Comparison of ENCODE assay signal across 21 cellular contexts in the genomic region with DNA sequence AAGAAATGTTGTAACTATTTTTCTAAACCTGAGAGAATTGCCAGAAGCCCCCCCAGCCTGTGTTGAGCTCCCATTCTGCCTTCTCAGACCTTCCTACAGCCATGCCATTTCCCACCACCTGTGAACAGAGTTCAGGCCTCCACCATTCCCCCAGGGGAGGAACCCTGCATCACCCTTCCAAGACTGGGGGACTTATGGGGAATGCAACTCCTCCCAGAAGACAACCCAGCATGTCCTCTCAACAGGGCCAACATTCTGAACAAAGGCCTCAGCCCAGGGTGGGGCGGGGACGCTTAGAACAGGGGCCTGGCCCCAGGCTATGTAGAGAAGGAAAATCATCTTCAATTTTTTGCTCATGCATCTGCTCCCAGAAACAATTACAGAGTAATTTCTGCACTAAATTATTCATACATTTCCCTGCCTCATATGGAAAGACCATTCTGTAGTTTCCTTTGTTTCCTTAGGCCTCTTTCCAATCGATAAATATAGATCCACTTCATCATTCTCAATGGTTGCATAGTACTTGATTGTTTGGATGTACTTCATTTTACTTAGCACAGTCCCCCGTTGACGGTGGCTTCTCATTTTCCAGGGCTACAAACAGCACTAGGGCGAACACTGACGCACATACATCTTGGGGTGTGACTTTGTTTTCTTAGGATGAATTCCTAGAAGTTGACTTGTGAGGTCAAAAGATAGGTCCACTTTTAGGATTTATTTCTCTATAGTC. TPM values are rescaled to one million over a fixed set of nuclear protein-coding genes. Genes with fewer than 3 reads are reported as not detected.
DNase-seq lines count a peak whose midpoint lies in the region; ATAC-seq, FAIRE-seq and TF ChIP-seq lines count a peak whose summit lies in the region.
"Had no signal": no experiment of that assay in that cellular context is flagged by ENCODE, and none has a peak within 500 bp of the region (broad histone marks: within the 10 kb centered on the region; RNA-seq: fewer than 3 reads in every experiment).

No MANE protein-coding gene starts in this region.

- no peak for TF ChIP-seq CTCF in nephron progenitor cell (IDR thresholded peaks at IDR 0.05)
- TF ChIP-seq CTCF in tibial nerve (IDR thresholded peaks at IDR 0.05), result no peak

- no peak overlapping the region for H3K4me3 ChIP-seq in ACC112 (ENCODE audit: low read depth, low read length)
- no peak overlapping the region for H3K4me3 ChIP-seq in tibial nerve
- H3K4me3 ChIP-seq: dorsolateral prefrontal cortex, GM23248, right atrium auricular region, uterus had no signal

- H3K36me3 ChIP-seq in ACC112 (ENCODE audit: insufficient read depth, low read length) (peaks cover 3% of the 10 kb centered on the region; the same call in 1 of the 2 replicates), tibial nerve (no peaks in the 10 kb centered on the region)
- H3K36me3 ChIP-seq: neutrophil, right atrium auricular region, uterus had no signal

- no peak overlapping the region for H3K4me3 Mint-ChIP-seq in central memory CD8-positive, alpha-beta T cell
- no peak overlapping the region for H3K4me3 Mint-ChIP-seq in nephron progenitor cell
- H3K4me3 Mint-ChIP-seq: T-helper 1 cell treated with Interleukin-12 subunit alpha and Interleukin-12 subunit beta and Interleukin-4 antibody, amounts not matched to agents 30 μg/mL and 1 μg/mL, for 36 hours had no signal

- H3K4me1 Mint-ChIP-seq in central memory CD8-positive, alpha-beta T cell, result no peaks in the 10 kb centered on the region
- H3K4me1 Mint-ChIP-seq in nephron progenitor cell, result peaks cover 33% of the 10 kb centered on the region

- H3K27me3 Mint-ChIP-seq in central memory CD8-positive, alpha-beta T cell, result no peaks in the 10 kb centered on the region
- peaks cover 3% of the 10 kb centered on the region for H3K27me3 Mint-ChIP-seq in nephron progenitor cell (ENCODE audit: low read depth, poor library complexity)

- H3K27ac ChIP-seq in ACC112 (ENCODE audit: low read depth, low read length) (peak overlapping the region; percentile 98), tibial nerve (peak overlapping the region in 1 of 4 donors; percentile 56)
- H3K27ac ChIP-seq: dorsolateral prefrontal cortex, neutrophil, uterus had no signal

- H3K27ac Mint-ChIP-seq in central memory CD8-positive, alpha-beta T cell (ENCODE audit: low read depth), result peak overlapping the region; percentile 78
- H3K27ac Mint-ChIP-seq in nephron progenitor cell, result peak overlapping the region; percentile 44
- H3K27ac Mint-ChIP-seq: T-helper 1 cell treated with Interleukin-12 subunit alpha and Interleukin-12 subunit beta and Interleukin-4 antibody, amounts not matched to agents 30 μg/mL and 1 μg/mL, for 36 hours had no signal

- peaks cover 70% of the 10 kb centered on the region for H3K4me1 ChIP-seq in ACC112 (ENCODE audit: control insufficient read depth, insufficient read depth, low read length, unreplicated experiment)
- peaks cover 0 to 26% (median 7%) of the 10 kb centered on the region in 4 donors for H3K4me1 ChIP-seq in tibial nerve

- no peak for TF ChIP-seq POLR2A in tibial nerve (IDR thresholded peaks at IDR 0.05)

- no peaks in the 10 kb centered on the region for H3K27me3 ChIP-seq in ACC112 (ENCODE audit: insufficient read depth, low read length)
- H3K27me3 ChIP-seq in tibial nerve, result no peaks in the 10 kb centered on the region
- H3K27me3 ChIP-seq: dorsolateral prefrontal cortex, neutrophil, right atrium auricular region, uterus had no signal

- no peak overlapping the region for H2AFZ ChIP-seq in ACC112 (ENCODE audit: low read length, unreplicated experiment)
- H2AFZ ChIP-seq: GM23248 had no signal

- no peak for FAIRE-seq in urothelium cell line (lab: Jason Lieb, UNC)
- FAIRE-seq: bronchial epithelial cell had no signal

- TF ChIP-seq EP300 in tibial nerve (IDR thresholded peaks at IDR 0.05), result peak in 1 of 2 donors; percentile 27

- no peaks in the 10 kb centered on the region for H3K79me2 ChIP-seq in ACC112 (ENCODE audit: control insufficient read depth, insufficient read depth, low read length, unreplicated experiment)

- DNase-seq in NCI-H146 treated with DMSO at 0.1 percent for 48 hours (lab: John Stamatoyannopoulos, UW; ENCODE audit: unreplicated experiment), result peak; percentile 94
- DNase-seq in central memory CD8-positive, alpha-beta T cell (ENCODE audit: low spot score in 2 of 2), result no peak
- no peak for DNase-seq in nephron progenitor cell
- no peak for DNase-seq in SHP77 (lab: John Stamatoyannopoulos, UW)
- no peak for DNase-seq in NCI-H2107 treated with DMSO at 0.1 percent for 48 hours (lab: John Stamatoyannopoulos, UW; ENCODE audit: unreplicated experiment)
- DNase-seq in tibial nerve (ENCODE audit: low spot score in 2 of 2), result no peak
- DNase-seq in urothelium cell line (ENCODE audit: low spot score), result no peak
- DNase-seq: activated CD8-positive, alpha-beta memory T cell treated with anti-CD3 and anti-CD28 coated beads for 24 hours; dorsolateral prefrontal cortex; GM23248; islet precursor cell; NCI-H1417 treated with DMSO at 0.1 percent for 48 hours; NCI-H446; SHP77 treated with DMSO at 0.1 percent for 48 hours; stimulated activated naive CD8-positive, alpha-beta T cell treated with anti-CD3 and anti-CD28 coated beads, Interleukin-15, Interleukin-2, amounts not matched to agents 100 U/mL and 50 U/mL, for 24 hours; uterus had no signal

- 53 to 58% methylated on average over 7 of the region's 7 CpGs for WGBS in tibial nerve, 2 donors

- no peaks in the 10 kb centered on the region for H3K9me3 Mint-ChIP-seq in central memory CD8-positive, alpha-beta T cell
- no peaks in the 10 kb centered on the region for H3K9me3 Mint-ChIP-seq in nephron progenitor cell
- H3K9me3 Mint-ChIP-seq: T-helper 1 cell treated with Interleukin-12 subunit alpha and Interleukin-12 subunit beta and Interleukin-4 antibody, amounts not matched to agents 30 μg/mL and 1 μg/mL, for 36 hours had no signal

- H3K9me3 ChIP-seq in tibial nerve, result no peaks in the 10 kb centered on the region
- H3K9me3 ChIP-seq: neutrophil, right atrium auricular region, uterus had no signal

- no peak for ATAC-seq in central memory CD8-positive, alpha-beta T cell (replicated peaks; ENCODE audit: extremely low read depth, poor library complexity, severe bottlenecking)
- ATAC-seq: stimulated activated naive CD8-positive, alpha-beta T cell treated with anti-CD3 and anti-CD28 coated beads, Interleukin-15, Interleukin-2, amounts not matched to agents 100 U/mL and 50 U/mL, for 24 hours had no signal

- H3K36me3 Mint-ChIP-seq in central memory CD8-positive, alpha-beta T cell (ENCODE audit: insufficient read depth), result peaks cover 4% of the 10 kb centered on the region
- H3K36me3 Mint-ChIP-seq in nephron progenitor cell (ENCODE audit: low read depth), result no peaks in the 10 kb centered on the region

RNA-seq across cellular contexts. Expression of gene SMU1, which starts 27.1 kb away (rescaled TPM):
- 10 to 100 TPM; 15.1 to 19.9 (median 16.8) TPM for total RNA-seq in tibial nerve
